ENCODE assay signal across 6 cellular contexts in the genomic region with DNA sequence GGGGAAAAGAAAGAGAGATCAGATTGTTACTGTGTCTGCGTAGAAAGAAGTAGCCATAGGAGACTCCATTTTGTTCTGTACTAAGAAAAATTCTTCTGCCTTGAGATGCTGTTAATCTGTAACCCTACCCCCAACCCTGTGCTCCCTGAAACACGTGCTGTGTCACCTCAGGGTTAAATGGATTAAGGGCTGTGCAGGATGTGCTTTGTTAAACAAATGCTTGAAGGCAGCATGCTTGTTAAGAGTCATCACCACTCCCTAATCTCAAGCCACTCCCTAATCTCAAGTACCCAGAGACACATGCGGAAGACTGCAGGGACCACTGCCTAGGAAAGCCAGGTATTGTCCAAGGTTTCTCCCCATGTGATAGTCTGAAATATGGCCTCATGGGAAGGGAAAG. TPM values are rescaled to one million over a fixed set of nuclear protein-coding genes. Genes with fewer than 3 reads are reported as not detected.
"Had no signal": no experiment of that assay in that cellular context is flagged by ENCODE, and none has a peak within 500 bp of the region (broad histone marks: within the 10 kb centered on the region; RNA-seq: fewer than 3 reads in every experiment).

No MANE protein-coding gene starts in this region.

RNA-seq across cellular contexts. Expression of a gene that starts 16.4 kb away (rescaled TPM):
- total RNA-seq: activated CD4-positive, alpha-beta memory T cell treated with anti-CD3 and anti-CD28 coated beads, Interleukin-2, amount 10 ng/mL, durations not matched to agents 7 days and 5 days; activated CD8-positive, alpha-beta memory T cell treated with anti-CD3 and anti-CD28 coated beads, Interleukin-2, amount 10 ng/mL, durations not matched to agents 7 days and 5 days; activated naive CD8-positive, alpha-beta T cell treated with anti-CD3 and anti-CD28 coated beads for 36 hours; aorta; OCI-LY7; Right ventricle myocardium superior had no signal
- polyA plus RNA-seq: aorta had no signal

RNA-seq across cellular contexts. Expression of a gene that starts 33.0 kb away (rescaled TPM):
- total RNA-seq: activated CD4-positive, alpha-beta memory T cell treated with anti-CD3 and anti-CD28 coated beads, Interleukin-2, amount 10 ng/mL, durations not matched to agents 7 days and 5 days; activated CD8-positive, alpha-beta memory T cell treated with anti-CD3 and anti-CD28 coated beads, Interleukin-2, amount 10 ng/mL, durations not matched to agents 7 days and 5 days; activated naive CD8-positive, alpha-beta T cell treated with anti-CD3 and anti-CD28 coated beads for 36 hours; aorta; OCI-LY7; Right ventricle myocardium superior had no signal

RNA-seq across cellular contexts. Expression of a gene that starts 44.4 kb away (rescaled TPM):
- total RNA-seq: activated CD4-positive, alpha-beta memory T cell treated with anti-CD3 and anti-CD28 coated beads, Interleukin-2, amount 10 ng/mL, durations not matched to agents 7 days and 5 days; activated CD8-positive, alpha-beta memory T cell treated with anti-CD3 and anti-CD28 coated beads, Interleukin-2, amount 10 ng/mL, durations not matched to agents 7 days and 5 days; activated naive CD8-positive, alpha-beta T cell treated with anti-CD3 and anti-CD28 coated beads for 36 hours; aorta; OCI-LY7; Right ventricle myocardium superior had no signal
- polyA plus RNA-seq: aorta had no signal
